ENCODE assay signal across 8 cellular contexts in genomic region chr12:57604454-57605307, GRCh38. TPM values are rescaled to one million over a fixed set of nuclear protein-coding genes. Genes with fewer than 3 reads are reported as not detected.
DNase-seq lines count a peak whose midpoint lies in the region; ATAC-seq and TF ChIP-seq lines count a peak whose summit lies in the region.

TSS of gene DTX3 (plus strand) at chr12:57604824. CDS start at chr12:57606518, 1,694 bp downstream.

- WGBS in thyroid gland, 2 donors = 1 to 2% methylated on average over 9 to 11 of the region's 52 CpGs

- H3K36me3 ChIP-seq in KMS-11 (ENCODE audit: insufficient read depth) (no peaks in the 10 kb centered on the region), mucosa of descending colon (ENCODE audit: low read depth) (no peaks in the 10 kb centered on the region), thyroid gland (peaks cover 10 to 18% of the 10 kb centered on the region in 2 donors)

- peak; percentile 62 for ATAC-seq in activated CD8-positive, alpha-beta T cell treated with anti-CD3 and anti-CD28 coated beads for 36 hours
- peak; percentile 46 for ATAC-seq in mucosa of descending colon
- no peak for ATAC-seq in GM18858 (IDR thresholded peaks at IDR 0.05; ENCODE audit: unreplicated experiment)

- H3K36me3 Mint-ChIP-seq in activated CD8-positive, alpha-beta T cell treated with anti-CD3 and anti-CD28 coated beads for 36 hours (ENCODE audit: low read depth) = peaks cover 13% of the 10 kb centered on the region

- peak within 1 kb of the TSS; percentile 97 for H3K4me2 ChIP-seq in KMS-11

- H3K27me3 Mint-ChIP-seq in activated CD8-positive, alpha-beta T cell treated with anti-CD3 and anti-CD28 coated beads for 36 hours = no peaks in the 10 kb centered on the region

- peak within 1 kb of the TSS; percentile 93 for H3K9ac ChIP-seq in KMS-11

- peak within 1 kb of the TSS; percentile 74 for H3K4me3 Mint-ChIP-seq in activated CD8-positive, alpha-beta T cell treated with anti-CD3 and anti-CD28 coated beads for 36 hours

- peak within 1 kb of the TSS; percentile 76 for H3K4me3 ChIP-seq in KMS-11 (IDR thresholded peaks at IDR 0.05; ENCODE audit: insufficient read depth, low read depth, low read length)
- H3K4me3 ChIP-seq in epithelial cell of proximal tubule (ENCODE audit: low read depth, low read length) = peak within 1 kb of the TSS; percentile 83
- peak within 1 kb of the TSS; percentile 9 for H3K4me3 ChIP-seq in mucosa of descending colon
- H3K4me3 ChIP-seq in thyroid gland (replicated peaks in 1 of 3) = peak within 1 kb of the TSS; percentile 21 to 88 (median 85)

- peaks cover 30% of the 10 kb centered on the region for H3K4me1 ChIP-seq in KMS-11 (ENCODE audit: low read depth, poor library complexity, severe bottlenecking)
- peaks cover 7% of the 10 kb centered on the region for H3K4me1 ChIP-seq in mucosa of descending colon (ENCODE audit: low read depth)
- peaks cover 12 to 16% of the 10 kb centered on the region in 2 donors for H3K4me1 ChIP-seq in thyroid gland

- CTCF ChIA-PET in activated CD8-positive, alpha-beta T cell treated with anti-CD3 and anti-CD28 coated beads for 36 hours (lab: Charles Lee) = interaction anchor here (1.1 to 2.0 kb wide), 4 partner anchors 11 to 29 kb away, joined by 3 to 11 read pairs (median 4); no protein-coding TSS in a partner anchor

- H3K27me3 ChIP-seq in KMS-11 (ENCODE audit: insufficient read depth, low read depth) (no peaks in the 10 kb centered on the region), thyroid gland (no peaks in the 10 kb centered on the region)

- H3K79me2 ChIP-seq in KMS-11 (ENCODE audit: insufficient read depth, low read depth) = no peaks in the 10 kb centered on the region

- TF ChIP-seq POLR2A in thyroid gland (IDR thresholded peaks at IDR 0.05) = peak in 1 of 2 donors; percentile 19

- peak within 1 kb of the TSS; percentile 99 for H2AFZ ChIP-seq in KMS-11 (ENCODE audit: low read depth)

- intact Hi-C loops in activated CD8-positive, alpha-beta T cell treated with anti-CD3 and anti-CD28 coated beads for 36 hours (cut with micrococcal nuclease) = no loop called here
- intact Hi-C loops in mucosa of descending colon (cut with DNase I, micrococcal nuclease) (no loop called here), thyroid gland (cut with DNase I) (no loop called here)

- H3K9me3 ChIP-seq in mucosa of descending colon (no peaks in the 10 kb centered on the region), thyroid gland (no peaks in the 10 kb centered on the region)

- H3K9me3 Mint-ChIP-seq in activated CD8-positive, alpha-beta T cell treated with anti-CD3 and anti-CD28 coated beads for 36 hours = no peaks in the 10 kb centered on the region

- H4K20me1 ChIP-seq in KMS-11 (ENCODE audit: insufficient read depth) = no peaks in the 10 kb centered on the region

- H3K4me1 Mint-ChIP-seq in activated CD8-positive, alpha-beta T cell treated with anti-CD3 and anti-CD28 coated beads for 36 hours (ENCODE audit: low read depth) = peaks cover 25% of the 10 kb centered on the region

- TF ChIP-seq CTCF in KMS-11 (conservative IDR thresholded peaks at IDR 0.05; ENCODE audit: low read depth, low read length) = 0 out of 2 replicates have a peak, but pooled peaks have one; percentile 27
- TF ChIP-seq CTCF in activated CD8-positive, alpha-beta T cell treated with anti-CD3 and anti-CD28 coated beads for 36 hours (IDR thresholded peaks at IDR 0.05) = no peak
- peak; percentile 8 for TF ChIP-seq CTCF in epithelial cell of proximal tubule (conservative IDR thresholded peaks at IDR 0.05; ENCODE audit: low read depth, low read length)
- TF ChIP-seq CTCF in mucosa of descending colon (IDR thresholded peaks at IDR 0.05) = no peak
- TF ChIP-seq CTCF in thyroid gland (IDR thresholded peaks at IDR 0.05) = no peak

- POLR2A ChIA-PET in activated CD8-positive, alpha-beta T cell treated with anti-CD3 and anti-CD28 coated beads for 36 hours (lab: Charles Lee) = interaction anchor here (0.7 to 4.4 kb wide), 4 partner anchors 9 to 21 kb away, joined by 3 to 27 read pairs (median 8); partner anchors contain the start of gene PIP4K2C

- peak within 1 kb of the TSS; percentile 81 for H3K27ac Mint-ChIP-seq in activated CD8-positive, alpha-beta T cell treated with anti-CD3 and anti-CD28 coated beads for 36 hours

- peak within 1 kb of the TSS; percentile 71 for H3K27ac ChIP-seq in KMS-11
- H3K27ac ChIP-seq in thyroid gland = peak within 1 kb of the TSS; percentile 82 to 93 (median 89)

- DNase-seq in NCI-H1417 (lab: John Stamatoyannopoulos, UW) = peak; percentile 44 to 83 (median 67)
- DNase-seq in NCI-H1417 treated with DMSO at 0.1 percent for 48 hours (lab: John Stamatoyannopoulos, UW) = no peak
- DNase-seq in activated CD8-positive, alpha-beta T cell treated with anti-CD3 and anti-CD28 coated beads for 36 hours = peak; percentile 66
- no peak for DNase-seq in epithelial cell of proximal tubule (ENCODE audit: low read depth)
- peak in 1 of 3 donors; percentile 51 for DNase-seq in mucosa of descending colon
- peak; percentile 50 to 52 for DNase-seq in thyroid gland

RNA-seq across cellular contexts. Expression of gene DTX3, which starts in this region (rescaled TPM):
- total RNA-seq in activated CD8-positive, alpha-beta T cell treated with anti-CD3 and anti-CD28 coated beads for 36 hours = 10 to 100 TPM; 13.7 to 15.1 TPM
- total RNA-seq in epithelial cell of proximal tubule (8.0 and 8.1 TPM in 2 replicates), mucosa of descending colon (10 to 100 TPM in 1 of 3 donors, 1 to 10 TPM in 2; 4.3 to 65.5 (median 7.0) TPM), thyroid gland (10 to 100 TPM; 29.2 to 42.0 (median 33.9) TPM)

Comparison
In these comparisons a context has a peak if more than half of its experiments do, and no peak if none do; other contexts are left out.
1. DNase-seq: peak in NCI-H1417 (3 of 3), activated CD8-positive, alpha-beta T cell treated with anti-CD3 and anti-CD28 coated beads for 36 hours (single experiment) and thyroid gland (2 of 2); none in NCI-H1417 treated with DMSO at 0.1 percent for 48 hours (single experiment) and epithelial cell of proximal tubule (single experiment).
2. H3K4me3 ChIP-seq: peak in every context shown above with its lines; median percentile 85 in thyroid gland; 83 in epithelial cell of proximal tubule; 76 in KMS-11; 9 in mucosa of descending colon.
3. CTCF ChIP-seq: peak in KMS-11 (single experiment) and epithelial cell of proximal tubule (single experiment); none in activated CD8-positive, alpha-beta T cell treated with anti-CD3 and anti-CD28 coated beads for 36 hours (single experiment), mucosa of descending colon (single experiment) and thyroid gland (0 of 6).